ENCODE assay signal across 8 cellular contexts in the genomic region with DNA sequence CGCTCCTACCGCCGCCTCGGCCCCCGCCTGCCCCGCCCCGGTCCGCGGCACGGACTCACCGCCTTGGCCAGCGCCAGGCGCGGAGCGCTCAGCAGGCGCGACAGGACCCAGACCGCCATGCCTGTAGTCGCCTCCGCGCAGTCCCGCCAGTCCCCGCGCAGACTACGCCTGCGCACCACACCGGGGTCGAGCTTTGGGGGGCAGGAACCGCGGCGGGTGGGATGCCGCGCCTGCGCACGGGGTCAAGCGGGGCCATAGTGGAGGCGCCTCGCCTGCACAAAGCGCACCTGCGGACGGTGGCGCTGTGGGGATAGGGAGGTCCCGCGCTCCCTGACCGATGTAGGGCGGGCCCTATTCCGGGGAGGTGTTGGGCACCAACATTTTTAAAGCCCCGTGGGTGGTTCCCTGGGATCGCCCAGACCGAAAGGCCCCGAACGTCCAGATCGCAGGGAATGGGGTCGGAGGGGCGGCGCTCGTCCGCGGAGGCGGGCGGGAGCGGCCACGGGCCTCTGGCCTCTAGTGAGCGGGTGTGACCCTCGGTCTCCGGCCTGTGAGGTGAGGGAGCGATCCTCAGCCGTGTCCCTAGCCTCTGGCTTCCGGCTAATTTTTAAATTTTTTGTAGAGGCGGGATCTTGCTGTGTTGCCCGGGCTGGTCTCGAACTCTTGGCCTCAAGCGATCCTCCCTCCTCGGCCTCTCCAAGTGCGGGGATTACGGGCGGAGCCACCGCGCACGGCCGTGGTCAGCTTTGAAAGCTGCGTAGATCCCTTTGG.
A peak's percentile ranks its signal among the peaks of the same experiment; 100 is the strongest.
DNase-seq lines count a peak whose midpoint lies in the region; ATAC-seq and TF ChIP-seq lines count a peak whose summit lies in the region.

No MANE protein-coding gene starts in this region.

- H3K36me3 Mint-ChIP-seq in activated T-helper 17 cell treated with anti-CD3 and anti-CD28 coated beads, Interleukin-2, amount 50 U/mL, for 72 hours (ENCODE audit: low read depth) = peaks cover 27% of the 10 kb centered on the region

- DNase-seq in 8988T = peak; percentile 94
- peak; percentile 48 for DNase-seq in NCI-H82 treated with DMSO at 0.1 percent for 48 hours (lab: John Stamatoyannopoulos, UW; ENCODE audit: unreplicated experiment)
- DNase-seq in germinal center (ENCODE audit: low spot score) = peak; percentile 95
- peak; percentile 72 for DNase-seq in occipital lobe (lab: John Stamatoyannopoulos, UW)
- peak; percentile 48 for DNase-seq in superior temporal gyrus (ENCODE audit: extremely low spot score)

- H3K27ac Mint-ChIP-seq in activated T-helper 17 cell treated with anti-CD3 and anti-CD28 coated beads, Interleukin-2, amount 50 U/mL, for 72 hours = no peak overlapping the region

- peak overlapping the region; percentile 62 for H3K4me3 Mint-ChIP-seq in activated T-helper 17 cell treated with anti-CD3 and anti-CD28 coated beads, Interleukin-2, amount 50 U/mL, for 72 hours

- peak; percentile 64 for TF ChIP-seq POLR2A in GM18526 (IDR thresholded peaks at IDR 0.05; ENCODE audit: extremely low read depth, insufficient read length)

- peak; percentile 73 for ATAC-seq in HG03064 (IDR thresholded peaks at IDR 0.05; ENCODE audit: low read depth, unreplicated experiment)
- ATAC-seq in activated T-helper 17 cell treated with anti-CD3 and anti-CD28 coated beads, Interleukin-2, amount 50 U/mL, for 72 hours (replicated peaks) = peak; percentile 87

- H3K9me3 Mint-ChIP-seq in activated T-helper 17 cell treated with anti-CD3 and anti-CD28 coated beads, Interleukin-2, amount 50 U/mL, for 72 hours = no peaks in the 10 kb centered on the region

- H3K27me3 Mint-ChIP-seq in activated T-helper 17 cell treated with anti-CD3 and anti-CD28 coated beads, Interleukin-2, amount 50 U/mL, for 72 hours = no peaks in the 10 kb centered on the region

- H3K4me1 Mint-ChIP-seq in activated T-helper 17 cell treated with anti-CD3 and anti-CD28 coated beads, Interleukin-2, amount 50 U/mL, for 72 hours = no peaks in the 10 kb centered on the region

Comparison
In these comparisons a context has a peak if more than half of its experiments do, and no peak if none do; other contexts are left out.
1. Peak in every context shown above with its lines: DNase-seq and ATAC-seq.